8 cellular contexts compared by ENCODE assay signal in genomic region chr10:26606389-26606877, GRCh38.
DNase-seq lines count a peak whose midpoint lies in the region; ATAC-seq, FAIRE-seq and TF ChIP-seq lines count a peak whose summit lies in the region.
"Not testable (repeated sequence)": the region's sequence is repeated elsewhere in the genome, so short reads cannot be mapped to it uniquely, and the experiment has no call there.

No MANE protein-coding gene starts in this region.

- H3K9me2 ChIP-seq in HCT116 (ENCODE audit: insufficient read depth); neural cell (ENCODE audit: insufficient read depth, low read length): not testable (repeated sequence)

- not testable (repeated sequence) for TF ChIP-seq POLR2A in GM12892 (IDR thresholded peaks at IDR 0.05; ENCODE audit: low read depth, low read length); HCT116 (IDR thresholded peaks at IDR 0.05; ENCODE audit: borderline replicate concordance, extremely low read depth, insufficient read depth, insufficient read length); K562 (conservative IDR thresholded peaks at IDR 0.05)

- not testable (repeated sequence) for H3K36me3 ChIP-seq in HCT116 (ENCODE audit: control insufficient read depth in 1 of 2, insufficient read depth in 2 of 2, low read length in 2 of 2); K562 (ENCODE audit: control insufficient read depth, insufficient read depth, low read length); neural cell (ENCODE audit: insufficient read depth, low read length)

- not testable (repeated sequence) for BruUV-seq in HCT116 (replicated peaks; lab: Mats Ljungman, UMichigan); K562 (replicated peaks; lab: Mats Ljungman, UMichigan)

- not testable (repeated sequence) for H3K4me1 ChIP-seq in HCT116 (ENCODE audit: control insufficient read depth in 1 of 2, insufficient read depth in 2 of 2, low read length in 2 of 2); K562 (replicated peaks in 1 of 2; ENCODE audit: control insufficient read depth in 2 of 2, insufficient read depth in 2 of 2, low read length in 2 of 2)

- POLR2A ChIA-PET in HCT116 (lab: Charles Lee); K562 (lab: Yijun Ruan, JAX): not testable (repeated sequence)

- not testable (repeated sequence) for H3K27me3 Mint-ChIP-seq in glutamatergic neuron (ENCODE audit: unreplicated experiment)

- H2AFZ ChIP-seq in HCT116 (ENCODE audit: low read depth, low read length, poor library complexity, severe bottlenecking); K562 (ENCODE audit: low read depth, low read length); neural cell (ENCODE audit: low read depth, low read length): not testable (repeated sequence)

- TF ChIP-seq CTCF in HCT116 (IDR thresholded peaks at IDR 0.05 in 2 of 3, conservative IDR thresholded peaks at IDR 0.05 in 1 of 3; ENCODE audit: borderline replicate concordance in 1 of 3, insufficient read depth in 1 of 3, low read depth in 2 of 3, low read length in 2 of 3) = peak; percentile 21 to 49 (median 40); a peak in 4 of 6 replicates
- TF ChIP-seq CTCF in K562 (IDR thresholded peaks at IDR 0.05 in 2 of 3, conservative IDR thresholded peaks at IDR 0.05 in 1 of 3; ENCODE audit: insufficient read depth in 2 of 3, low read depth in 1 of 3, low read length in 3 of 3) = peak; percentile 27 to 52 (median 45); a peak in 4 of 6 replicates
- TF ChIP-seq CTCF in glutamatergic neuron (IDR thresholded peaks at IDR 0.05; ENCODE audit: partially characterized antibody, unreplicated experiment) = peak; percentile 79
- TF ChIP-seq CTCF in neural cell (IDR thresholded peaks at IDR 0.05; ENCODE audit: poor library complexity, severe bottlenecking) = peak; percentile 59

- H3K4me1 Mint-ChIP-seq in glutamatergic neuron (ENCODE audit: low read depth, unreplicated experiment) = not testable (repeated sequence)

- not testable (repeated sequence) for H3K9me3 Mint-ChIP-seq in glutamatergic neuron (ENCODE audit: unreplicated experiment)

- not testable (repeated sequence) for H3K9ac ChIP-seq in HCT116 (ENCODE audit: low read length); K562 (ENCODE audit: insufficient read depth in 1 of 2, low read depth in 2 of 2, low read length in 2 of 2); neural cell (ENCODE audit: low read length)

- H3K79me2 ChIP-seq in HCT116 (ENCODE audit: insufficient read depth, low read length); K562 (ENCODE audit: control insufficient read depth, insufficient read depth, low read length); neural cell (replicated peaks; ENCODE audit: insufficient read depth, low read length): not testable (repeated sequence)

- not testable (repeated sequence) for H3K27ac Mint-ChIP-seq in glutamatergic neuron (ENCODE audit: unreplicated experiment)

- RAD21 ChIA-PET in HCT116 (lab: Charles Lee; ENCODE audit: low non-redundant PET in 1 of 2, low total read pairs in 2 of 2, uncharacterized antibody in 2 of 2, unreplicated experiment in 2 of 2) = not testable (repeated sequence)

- TF ChIP-seq EP300 in K562 (IDR thresholded peaks at IDR 0.05; ENCODE audit: low read length); neural cell (conservative IDR thresholded peaks at IDR 0.05; ENCODE audit: poor library complexity, severe bottlenecking): not testable (repeated sequence)

- intact Hi-C loops in HCT116 (cut with micrococcal nuclease) (loop anchor here (5.0 to 10.0 kb wide), 2 partner anchors 88 to 276 kb away; partner anchors contain the start of gene PDSS1), K562 (cut with micrococcal nuclease) (loop anchor here (2.0 kb wide), 1 partner anchor 276 kb away; no protein-coding TSS in a partner anchor)

- peak; percentile 97 for FAIRE-seq in GM12892 (lab: Jason Lieb, UNC)
- FAIRE-seq in K562 (lab: Jason Lieb, UNC) = peak; percentile 96

- H3K4me2 ChIP-seq in HCT116 (ENCODE audit: low read length); K562 (ENCODE audit: insufficient read depth, low read length); neural cell (ENCODE audit: low read length): not testable (repeated sequence)

- WGBS in K562 (ENCODE audit: insufficient coverage, low coverage, missing lambda C conversion rate) = 3% methylated on average over 4 of the region's 4 CpGs

- not testable (repeated sequence) for H3K4me3 ChIP-seq in HCT116 (replicated peaks in 1 of 2; ENCODE audit: low read depth in 1 of 2, low read length in 2 of 2); K562; neural cell (ENCODE audit: low read length)

- not testable (repeated sequence) for H3K9me1 ChIP-seq in K562 (ENCODE audit: control insufficient read depth, insufficient read depth, low read length)

- in situ Hi-C loops in K562 (cut with MboI) = not testable (repeated sequence)

- H3K27me3 ChIP-seq in HCT116 (ENCODE audit: insufficient read depth, low read length); K562 (ENCODE audit: control insufficient read depth in 2 of 2, insufficient read depth in 2 of 2, low read length in 2 of 2); neural cell (ENCODE audit: insufficient read depth, low read depth, low read length): not testable (repeated sequence)

- ATAC-seq in HCT116 (peak; percentile 87), K562 (peak; percentile 96)

- not testable (repeated sequence) for H3K9me3 ChIP-seq in HCT116 (ENCODE audit: control insufficient read depth in 1 of 2, insufficient read depth in 1 of 2, low read depth in 1 of 2, low read length in 2 of 2); K562 (replicated peaks; ENCODE audit: control insufficient read depth, insufficient read depth, low read depth, low read length); neural cell (ENCODE audit: low read length)

- peak; percentile 11 for DNase-seq in AG08396 (ENCODE audit: low spot score)
- not testable (repeated sequence) for DNase-seq in GM12892 (ENCODE audit: insufficient read length); glutamatergic neuron
- peak; percentile 7 for DNase-seq in HCT116 (ENCODE audit: low read depth, low spot score)
- peak; percentile 9 for DNase-seq in LHCN-M2 (ENCODE audit: low read depth)
- DNase-seq in RPMI7951 (ENCODE audit: low read depth) = peak; percentile 31
- DNase-seq in K562 (ENCODE audit: extremely low read depth in 1 of 4, low spot score in 3 of 4) = peak in 2 of 4 experiments; percentile 4 to 21

- not testable (repeated sequence) for H3K4me3 Mint-ChIP-seq in glutamatergic neuron (ENCODE audit: unreplicated experiment)

- H3K27ac ChIP-seq in HCT116 (ENCODE audit: low read depth, low read length); K562 (ENCODE audit: extremely low read depth, low read depth, low read length); neural cell (ENCODE audit: low read length): not testable (repeated sequence)

- TF ChIP-seq RAD21 in HCT116 (IDR thresholded peaks at IDR 0.05; ENCODE audit: low read depth) = peak; percentile 41
- peak in 1 of 2 experiments; percentile 56; a peak in 2 of 4 replicates for TF ChIP-seq RAD21 in K562 (CRISPR knock-in tag; conservative IDR thresholded peaks at IDR 0.05 in 1 of 2, IDR thresholded peaks at IDR 0.05 in 1 of 2)
- TF ChIP-seq RAD21 in neural cell (conservative IDR thresholded peaks at IDR 0.05) = not testable (repeated sequence)

- not testable (repeated sequence) for H3K36me3 Mint-ChIP-seq in glutamatergic neuron (ENCODE audit: unreplicated experiment)

- H4K20me1 ChIP-seq in HCT116 (ENCODE audit: insufficient read depth); K562 (replicated peaks; ENCODE audit: control insufficient read depth, insufficient read depth, low read length); neural cell (ENCODE audit: insufficient read depth): not testable (repeated sequence)

- not testable (repeated sequence) for H3F3A ChIP-seq in neural cell (ENCODE audit: insufficient read depth, low read length, poor library complexity, severe bottlenecking)

- CTCF ChIA-PET in HCT116 (lab: Charles Lee) = interaction anchor here (1.0 kb wide), 1 partner anchor 276 kb away, joined by 5 read pairs; no protein-coding TSS in a partner anchor
- CTCF ChIA-PET in K562 (lab: Yijun Ruan, JAX; ENCODE audit: low intra/inter-chr PET ratio) = not testable (repeated sequence)

TF ChIP-seq in K562, 482 proteins besides CTCF, POLR2A, EP300 and RAD21:
- TF ChIP-seq SMC3 (conservative IDR thresholded peaks at IDR 0.05; ENCODE audit: insufficient read depth, low read depth, low read length) = 0 out of 2 replicates have a peak, but pooled peaks have one; percentile 15

TF ChIP-seq in neural cell, 6 proteins besides CTCF, POLR2A, EP300 and RAD21:
- peak; percentile 44 for TF ChIP-seq SMC3 (conservative IDR thresholded peaks at IDR 0.05; ENCODE audit: poor library complexity)
